In the genomic region with DNA sequence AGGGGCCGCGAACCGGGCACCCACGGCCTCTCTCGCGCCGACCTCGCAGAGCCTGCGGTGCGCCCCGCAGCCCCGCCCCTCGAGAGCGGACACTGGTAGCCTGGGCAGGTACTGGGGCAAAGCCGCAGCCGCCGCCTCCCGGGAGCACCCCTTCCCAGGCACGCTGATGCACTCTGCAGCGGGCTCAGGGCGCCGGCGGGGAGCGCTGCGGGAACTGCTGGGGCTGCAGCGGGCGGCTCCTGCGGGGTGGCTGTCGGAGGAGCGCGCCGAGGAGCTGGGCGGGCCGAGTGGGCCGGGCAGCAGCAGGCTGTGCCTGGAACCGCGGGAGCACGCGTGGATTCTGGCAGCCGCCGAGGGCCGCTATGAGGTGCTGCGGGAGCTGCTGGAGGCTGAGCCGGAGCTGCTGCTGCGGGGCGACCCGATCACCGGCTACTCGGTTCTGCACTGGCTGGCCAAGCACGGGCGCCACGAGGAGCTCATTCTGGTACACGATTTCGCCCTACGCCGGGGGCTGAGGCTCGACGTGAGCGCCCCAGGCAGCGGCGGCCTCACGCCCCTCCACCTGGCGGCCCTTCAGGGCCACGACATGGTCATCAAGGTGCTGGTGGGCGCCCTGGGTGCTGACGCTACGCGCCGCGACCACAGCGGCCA, we compare ENCODE assay signal across 8 cellular contexts. TPM values are rescaled to one million over a fixed set of nuclear protein-coding genes. Genes with fewer than 3 reads are reported as not detected.
DNase-seq lines count a peak whose midpoint lies in the region; ATAC-seq, FAIRE-seq and TF ChIP-seq lines count a peak whose summit lies in the region.

No MANE protein-coding gene starts in this region.

- H3K36me3 Mint-ChIP-seq in stimulated activated memory B cell treated with anti-CD40 and anti-IgM and Interleukin-4, amounts not matched to agents 10 μg/mL and 1 μg/mL and 100 μg/mL, for 72 hours: no peaks in the 10 kb centered on the region

- H3K27me3 Mint-ChIP-seq in stimulated activated memory B cell treated with anti-CD40 and anti-IgM and Interleukin-4, amounts not matched to agents 10 μg/mL and 1 μg/mL and 100 μg/mL, for 72 hours: no peaks in the 10 kb centered on the region

- no peak for FAIRE-seq in K562 (lab: Jason Lieb, UNC)

- POLR2A ChIA-PET in K562 (lab: Yijun Ruan, JAX): interaction anchor here (1.0 to 1.3 kb wide), 2 partner anchors 9 to 33 kb away, joined by 4 to 5 read pairs; partner anchors contain the start of gene RPL39

- H3K4me3 Mint-ChIP-seq in stimulated activated memory B cell treated with anti-CD40 and anti-IgM and Interleukin-4, amounts not matched to agents 10 μg/mL and 1 μg/mL and 100 μg/mL, for 72 hours: peak overlapping the region; percentile 92

- intact Hi-C loops in K562 (cut with micrococcal nuclease): no loop called here

- H3K27ac ChIP-seq in K562 (ENCODE audit: extremely low read depth, low read depth, low read length) (no peak overlapping the region), layer of hippocampus (ENCODE audit: low read depth, low read length) (peak overlapping the region; percentile 30)

- peak in 2 of 3 experiments; percentile 15 to 23; a peak in 2 of 6 replicates for TF ChIP-seq CTCF in K562 (IDR thresholded peaks at IDR 0.05 in 2 of 3, conservative IDR thresholded peaks at IDR 0.05 in 1 of 3; ENCODE audit: insufficient read depth in 2 of 3, low read depth in 1 of 3, low read length in 3 of 3)

- peak overlapping the region; percentile 47 for H3K4me3 ChIP-seq in K562

- H3K27me3 ChIP-seq in K562 (ENCODE audit: control insufficient read depth in 2 of 2, insufficient read depth in 2 of 2, low read length in 2 of 2) (no peaks in the 10 kb centered on the region), layer of hippocampus (ENCODE audit: control insufficient read depth, insufficient read depth, low read length) (no peaks in the 10 kb centered on the region)

- WGBS in K562 (ENCODE audit: insufficient coverage, low coverage, missing lambda C conversion rate): 47% methylated on average over 12 of the region's 71 CpGs

- no peaks in the 10 kb centered on the region for H3K9me1 ChIP-seq in K562 (ENCODE audit: control insufficient read depth, insufficient read depth, low read length)

- no peaks in the 10 kb centered on the region for H3K9me3 Mint-ChIP-seq in stimulated activated memory B cell treated with anti-CD40 and anti-IgM and Interleukin-4, amounts not matched to agents 10 μg/mL and 1 μg/mL and 100 μg/mL, for 72 hours

- H3K4me2 ChIP-seq in K562 (ENCODE audit: insufficient read depth, low read length): peak overlapping the region; percentile 68; the same call in 1 of the 2 replicates

- no peak for TF ChIP-seq RAD21 in K562 (CRISPR knock-in tag; conservative IDR thresholded peaks at IDR 0.05 in 1 of 2, IDR thresholded peaks at IDR 0.05 in 1 of 2)

- peak overlapping the region in 1 of 2 experiments; percentile 86; a peak in 3 of 4 replicates for H3K9ac ChIP-seq in K562 (ENCODE audit: insufficient read depth in 1 of 2, low read depth in 2 of 2, low read length in 2 of 2)

- TF ChIP-seq EP300 in K562 (IDR thresholded peaks at IDR 0.05; ENCODE audit: low read length): no peak

- H3K36me3 ChIP-seq in K562 (ENCODE audit: control insufficient read depth, insufficient read depth, low read length): no peaks in the 10 kb centered on the region

- H3K9me3 ChIP-seq in K562 (replicated peaks; ENCODE audit: control insufficient read depth, insufficient read depth, low read depth, low read length): no peaks in the 10 kb centered on the region

- DNase-seq in GF-D8 (lab: John Stamatoyannopoulos, UW): peak; percentile 41
- DNase-seq in RPMI8226: peak; percentile 48
- peak; percentile 21 to 50 (median 39) for DNase-seq in K562 (ENCODE audit: extremely low read depth in 1 of 4, low spot score in 3 of 4)
- DNase-seq in pons (ENCODE audit: low spot score): no peak
- DNase-seq in COLO829 (ENCODE audit: low spot score): no peak

- no peak for TF ChIP-seq POLR2A in K562 (conservative IDR thresholded peaks at IDR 0.05)

- peaks cover 0 to 24% of the 10 kb centered on the region in 2 experiments; a peak in 3 of 5 replicates for H3K4me1 ChIP-seq in K562 (replicated peaks in 1 of 2; ENCODE audit: control insufficient read depth in 2 of 2, insufficient read depth in 2 of 2, low read length in 2 of 2)

- CTCF ChIA-PET in K562 (lab: Yijun Ruan, JAX; ENCODE audit: low intra/inter-chr PET ratio): no interaction called here

- BruUV-seq in K562 (replicated peaks; lab: Mats Ljungman, UMichigan): no TSS peak

- in situ Hi-C loops in K562 (cut with MboI): no loop called here

- peak overlapping the region; percentile 95 for H3K27ac Mint-ChIP-seq in stimulated activated memory B cell treated with anti-CD40 and anti-IgM and Interleukin-4, amounts not matched to agents 10 μg/mL and 1 μg/mL and 100 μg/mL, for 72 hours

- H4K20me1 ChIP-seq in K562 (replicated peaks; ENCODE audit: control insufficient read depth, insufficient read depth, low read length): no peaks in the 10 kb centered on the region; the same call in 1 of the 2 replicates

- peaks cover 68% of the 10 kb centered on the region for H3K4me1 Mint-ChIP-seq in stimulated activated memory B cell treated with anti-CD40 and anti-IgM and Interleukin-4, amounts not matched to agents 10 μg/mL and 1 μg/mL and 100 μg/mL, for 72 hours

- H3K79me2 ChIP-seq in K562 (ENCODE audit: control insufficient read depth, insufficient read depth, low read length): no peaks in the 10 kb centered on the region

- ATAC-seq in K562 (peak; percentile 86), HG03139 (IDR thresholded peaks at IDR 0.05; ENCODE audit: unreplicated experiment) (no peak)
- peak; percentile 34 for ATAC-seq in stimulated activated memory B cell treated with anti-CD40 and anti-IgM and Interleukin-4, amounts not matched to agents 10 μg/mL and 1 μg/mL and 100 μg/mL, for 72 hours

- peak overlapping the region; percentile 84 for H2AFZ ChIP-seq in K562 (ENCODE audit: low read depth, low read length)

TF ChIP-seq in K562, 482 proteins besides CTCF, POLR2A, EP300 and RAD21 (continues in another document):
- no peak for TF ChIP-seq DIDO1 (tag; IDR thresholded peaks at IDR 0.05; ENCODE audit: low read depth)
- 0 out of 2 replicates have a peak, but pooled peaks have one; percentile 44 for TF ChIP-seq KAT7 (CRISPR knock-in tag; IDR thresholded peaks at IDR 0.05; ENCODE audit: borderline replicate concordance)
- TF ChIP-seq TBP (optimal IDR thresholded peaks at IDR 0.05; ENCODE audit: low read depth, low read length): no peak

RNA-seq across cellular contexts. Expression of gene SOWAHD, which starts 0.4 kb away (rescaled TPM):
- total RNA-seq in K562 (2011; cell fraction: chromatin; rRNA removed; ENCODE audit: low replicate concordance): not detected in 2 replicates
- total RNA-seq in K562 (2011; cell fraction: nucleolus; rRNA removed): not detected in 2 replicates
- total RNA-seq in K562 (2011; cell fraction: nucleoplasm; rRNA removed): not detected in 2 replicates
- total RNA-seq in K562 (2014; rRNA removed) (0.20 TPM in 1 of 2 replicates, not detected in the other), K562 (2014; rRNA removed; fragmentation: Illumina TruSeq; extraction: Trizol) (not detected in 2 replicates), K562 (2015; rRNA removed; fragmentation: Illumina TruSeq; extraction: Trizol) (0.15 TPM in 1 of 2 replicates, not detected in the other), K562 (2021) (not detected in 2 replicates)
- polyA plus RNA-seq in K562 (2011; rRNA removed) (0.11 and 0.13 TPM in 2 replicates), K562 (2014; fragmentation: Illumina TruSeq; extraction: Trizol) (not detected in 2 replicates), K562 (2014; fragmentation: Nextera tagmentation; extraction: Ambion mirVana) (not detected), K562 (2014; rRNA removed) (0.15 and 0.29 TPM in 2 replicates)
- 0.12 and 0.16 TPM in 2 replicates for polyA plus RNA-seq in K562 (2011; cell fraction: cytosol; rRNA removed)
- 0.08 TPM in 1 of 2 replicates, not detected in the other for polyA plus RNA-seq in K562 (2011; cell fraction: nucleus; rRNA removed)
- 0.10 and 0.18 TPM in 2 replicates for polyA plus RNA-seq in K562 (2012)
- polyA minus RNA-seq in K562 (2011; rRNA and poly(A)+ RNA removed): not detected in 2 replicates
- polyA minus RNA-seq in K562 (2011; cell fraction: cytosol; rRNA and poly(A)+ RNA removed): not detected in 2 replicates
- not detected in 2 replicates for polyA minus RNA-seq in K562 (2011; cell fraction: nucleus; rRNA and poly(A)+ RNA removed)

RNA-seq across cellular contexts. Expression of gene RPL39, which starts 32.6 kb away (rescaled TPM):
- total RNA-seq in K562 (2011; cell fraction: chromatin; rRNA removed; ENCODE audit: low replicate concordance): 163 and 225 TPM in 2 replicates
- total RNA-seq in K562 (2011; cell fraction: nucleolus; rRNA removed): 259 and 268 TPM in 2 replicates
- total RNA-seq in K562 (2011; cell fraction: nucleoplasm; rRNA removed): 538 and 1,218 TPM in 2 replicates
- total RNA-seq in K562 (2014; rRNA removed) (1,067 and 1,382 TPM in 2 replicates), K562 (2014; rRNA removed; fragmentation: Illumina TruSeq; extraction: Trizol) (4,057 and 4,318 TPM in 2 replicates), K562 (2015; rRNA removed; fragmentation: Illumina TruSeq; extraction: Trizol) (2,995 and 3,004 TPM in 2 replicates), K562 (2021) (2,027 and 2,325 TPM in 2 replicates)
- polyA plus RNA-seq in K562 (2011; rRNA removed) (3,720 and 3,778 TPM in 2 replicates), K562 (2014; fragmentation: Illumina TruSeq; extraction: Trizol) (4,858 and 5,043 TPM in 2 replicates), K562 (2014; fragmentation: Nextera tagmentation; extraction: Ambion mirVana) (1,000 to 10,000 TPM; 3,226 to 3,583 TPM), K562 (2014; rRNA removed) (2,850 and 3,458 TPM in 2 replicates)
- polyA plus RNA-seq in K562 (2011; cell fraction: cytosol; rRNA removed): 1,208 and 3,177 TPM in 2 replicates
- polyA plus RNA-seq in K562 (2011; cell fraction: nucleus; rRNA removed): 415 and 1,277 TPM in 2 replicates
- polyA plus RNA-seq in K562 (2012): 4,647 and 6,635 TPM in 2 replicates
- polyA minus RNA-seq in K562 (2011; rRNA and poly(A)+ RNA removed): 1,510 and 2,086 TPM in 2 replicates
- polyA minus RNA-seq in K562 (2011; cell fraction: cytosol; rRNA and poly(A)+ RNA removed): 276 and 372 TPM in 2 replicates
- polyA minus RNA-seq in K562 (2011; cell fraction: nucleus; rRNA and poly(A)+ RNA removed): 48.2 and 180 TPM in 2 replicates

Comparison
In these comparisons a context has a peak if more than half of its experiments do, and no peak if none do; other contexts are left out.
1. DNase-seq: peak in GF-D8 (single experiment), RPMI8226 (single experiment) and K562 (4 of 4); none in pons (single experiment) and COLO829 (single experiment).